Comparison of ENCODE assay signal across 24 cellular contexts in genomic region chr6:5762561-5762968, GRCh38.
DNase-seq lines count a peak whose midpoint lies in the region; ATAC-seq and TF ChIP-seq lines count a peak whose summit lies in the region.
"Had no signal": no experiment of that assay in that cellular context is flagged by ENCODE, and none has a peak within 500 bp of the region (broad histone marks: within the 10 kb centered on the region; RNA-seq: fewer than 3 reads in every experiment).

No MANE protein-coding gene starts in this region.

- TF ChIP-seq POLR2A in uterus (IDR thresholded peaks at IDR 0.05) = no peak

- intact Hi-C loops in uterus (cut with DNase I; ENCODE audit: low total_unique reads) = no loop called here

- H3K36me3 ChIP-seq in uterus = no peaks in the 10 kb centered on the region
- H3K36me3 ChIP-seq: SJSA1, upper lobe of left lung had no signal

- H3K27me3 Mint-ChIP-seq in nephron (ENCODE audit: low read depth) = no peaks in the 10 kb centered on the region
- H3K27me3 Mint-ChIP-seq in activated T-helper 17 cell treated with anti-CD3 and anti-CD28 coated beads, Interleukin-2, amount 50 U/mL, for 72 hours = no peaks in the 10 kb centered on the region
- H3K27me3 Mint-ChIP-seq: activated CD8-positive, alpha-beta T cell treated with anti-CD3 and anti-CD28 coated beads for 36 hours; activated naive CD4-positive, alpha-beta T cell treated with anti-CD3 and anti-CD28 coated beads, Interleukin-2, amount 50 U/mL, for 24 hours; stimulated activated naive CD8-positive, alpha-beta T cell treated with anti-CD3 and anti-CD28 coated beads, Interleukin-15, Interleukin-2, amounts not matched to agents 100 ng/mL and 50 ng/mL, for 24 hours; T-helper 17 cell had no signal

- H3K27me3 ChIP-seq in uterus = no peaks in the 10 kb centered on the region
- H3K27me3 ChIP-seq: SJSA1, upper lobe of left lung had no signal

- no peak overlapping the region for H3K4me3 ChIP-seq in fibroblast of the aortic adventitia (ENCODE audit: low read depth, low read length)
- no peak overlapping the region for H3K4me3 ChIP-seq in uterus
- H3K4me3 ChIP-seq: PC-9, SJSA1, upper lobe of left lung had no signal

- no peak for ATAC-seq in GM19023 (IDR thresholded peaks at IDR 0.05; ENCODE audit: unreplicated experiment)
- no peak for ATAC-seq in activated T-helper 17 cell treated with anti-CD3 and anti-CD28 coated beads, Interleukin-2, amount 50 U/mL, for 72 hours (replicated peaks)
- ATAC-seq in HG03135 (IDR thresholded peaks at IDR 0.05; ENCODE audit: unreplicated experiment) = no peak
- no peak for ATAC-seq in activated naive CD4-positive, alpha-beta T cell treated with anti-CD3 and anti-CD28 coated beads, Interleukin-2, amount 50 U/mL, for 72 hours
- ATAC-seq: activated CD8-positive, alpha-beta T cell treated with anti-CD3 and anti-CD28 coated beads for 36 hours; left lobe of liver; T-helper 17 cell; WTC11 had no signal

- peaks cover 3% of the 10 kb centered on the region for H3K9me3 Mint-ChIP-seq in nephron
- peaks cover 6% of the 10 kb centered on the region for H3K9me3 Mint-ChIP-seq in activated T-helper 17 cell treated with anti-CD3 and anti-CD28 coated beads, Interleukin-2, amount 50 U/mL, for 72 hours
- H3K9me3 Mint-ChIP-seq in activated naive CD4-positive, alpha-beta T cell treated with anti-CD3 and anti-CD28 coated beads, Interleukin-2, amount 50 U/mL, for 72 hours = peaks cover 0 to 2% of the 10 kb centered on the region in 2 donors
- H3K9me3 Mint-ChIP-seq: activated naive CD4-positive, alpha-beta T cell treated with anti-CD3 and anti-CD28 coated beads, Interleukin-2, amount 50 U/mL, for 24 hours had no signal

- peak overlapping the region in 1 of 3 experiments; percentile 29 for H3K4me3 Mint-ChIP-seq in nephron
- H3K4me3 Mint-ChIP-seq in activated T-helper 17 cell treated with anti-CD3 and anti-CD28 coated beads, Interleukin-2, amount 50 U/mL, for 72 hours = no peak overlapping the region
- H3K4me3 Mint-ChIP-seq: activated CD8-positive, alpha-beta T cell treated with anti-CD3 and anti-CD28 coated beads for 36 hours; activated naive CD4-positive, alpha-beta T cell treated with anti-CD3 and anti-CD28 coated beads, Interleukin-2, amount 50 U/mL, for 24 hours; stimulated activated naive CD8-positive, alpha-beta T cell treated with anti-CD3 and anti-CD28 coated beads, Interleukin-15, Interleukin-2, amounts not matched to agents 100 ng/mL and 50 ng/mL, for 24 hours; T-helper 17 cell; WTC11 had no signal

- H3K27ac Mint-ChIP-seq in nephron = peak overlapping the region; percentile 28 to 38 (median 33)
- H3K27ac Mint-ChIP-seq in activated T-helper 17 cell treated with anti-CD3 and anti-CD28 coated beads, Interleukin-2, amount 50 U/mL, for 72 hours = no peak overlapping the region
- no peak overlapping the region for H3K27ac Mint-ChIP-seq in activated naive CD4-positive, alpha-beta T cell treated with anti-CD3 and anti-CD28 coated beads, Interleukin-2, amount 50 U/mL, for 72 hours
- H3K27ac Mint-ChIP-seq: activated CD8-positive, alpha-beta T cell treated with anti-CD3 and anti-CD28 coated beads for 36 hours; activated naive CD4-positive, alpha-beta T cell treated with anti-CD3 and anti-CD28 coated beads, Interleukin-2, amount 50 U/mL, for 24 hours; stimulated activated naive CD8-positive, alpha-beta T cell treated with anti-CD3 and anti-CD28 coated beads, Interleukin-15, Interleukin-2, amounts not matched to agents 100 ng/mL and 50 ng/mL, for 24 hours; T-helper 17 cell; WTC11 had no signal

- H3K27ac ChIP-seq in uterus = no peak overlapping the region
- H3K27ac ChIP-seq: PC-9, SJSA1, upper lobe of left lung had no signal

- H3K9me3 ChIP-seq in uterus = no peaks in the 10 kb centered on the region
- H3K9me3 ChIP-seq: SJSA1, upper lobe of left lung had no signal

- H3K36me3 Mint-ChIP-seq in nephron (ENCODE audit: low read depth) = no peaks in the 10 kb centered on the region
- H3K36me3 Mint-ChIP-seq in activated T-helper 17 cell treated with anti-CD3 and anti-CD28 coated beads, Interleukin-2, amount 50 U/mL, for 72 hours (ENCODE audit: low read depth) = no peaks in the 10 kb centered on the region
- H3K36me3 Mint-ChIP-seq in activated naive CD4-positive, alpha-beta T cell treated with anti-CD3 and anti-CD28 coated beads, Interleukin-2, amount 50 U/mL, for 72 hours = peaks cover 0 to 10% of the 10 kb centered on the region in 2 donors

- no peak for TF ChIP-seq CTCF in fibroblast of the aortic adventitia (IDR thresholded peaks at IDR 0.05; ENCODE audit: insufficient read depth, low read length)
- no peak for TF ChIP-seq CTCF in nephron (IDR thresholded peaks at IDR 0.05; ENCODE audit: unreplicated experiment in 3 of 3)
- TF ChIP-seq CTCF in uterus (IDR thresholded peaks at IDR 0.05) = no peak

- H3K4me1 Mint-ChIP-seq in nephron = peaks cover 61% of the 10 kb centered on the region
- no peaks in the 10 kb centered on the region for H3K4me1 Mint-ChIP-seq in activated T-helper 17 cell treated with anti-CD3 and anti-CD28 coated beads, Interleukin-2, amount 50 U/mL, for 72 hours

- peak; percentile 76 for DNase-seq in NCI-H82 (lab: John Stamatoyannopoulos, UW)
- peak; percentile 35 for DNase-seq in fibroblast of the aortic adventitia (ENCODE audit: low read depth)
- DNase-seq in uterus = peak; percentile 23 to 66
- no peak for DNase-seq in activated naive CD4-positive, alpha-beta T cell treated with anti-CD3 and anti-CD28 coated beads, Interleukin-2, amount 50 U/mL, for 72 hours (ENCODE audit: low spot score in 2 of 2)
- DNase-seq: activated CD8-positive, alpha-beta T cell treated with anti-CD3 and anti-CD28 coated beads for 36 hours; activated T-cell treated with anti-CD3 and anti-CD28 coated beads, Interleukin-2, amount 50 U/mL, for 48 hours; H7; NCI-H1092; NCI-H2029 treated with DMSO at 0.1 percent for 48 hours; NCI-H748 treated with DMSO at 0.1 percent for 48 hours; nucleus accumbens; PC-9; stimulated activated CD4-positive, alpha-beta T cell treated with anti-CD3 and anti-CD28 coated beads, Interleukin-1b, Interleukin-23, amount 100 ng/mL, for 48 hours; T-helper 17 cell; upper lobe of left lung had no signal

- no peaks in the 10 kb centered on the region for H3K4me1 ChIP-seq in uterus
- H3K4me1 ChIP-seq: SJSA1, upper lobe of left lung had no signal

Comparison
In these comparisons a context has a peak if more than half of its experiments do, and no peak if none do; other contexts are left out.
1. DNase-seq: peak in NCI-H82 (single experiment), fibroblast of the aortic adventitia (single experiment) and uterus (2 of 2); none in activated naive CD4-positive, alpha-beta T cell treated with anti-CD3 and anti-CD28 coated beads, Interleukin-2, amount 50 U/mL, for 72 hours (0 of 2).
2. H3K27ac Mint-ChIP-seq: peak in nephron (3 of 3); none in activated T-helper 17 cell treated with anti-CD3 and anti-CD28 coated beads, Interleukin-2, amount 50 U/mL, for 72 hours (single experiment) and activated naive CD4-positive, alpha-beta T cell treated with anti-CD3 and anti-CD28 coated beads, Interleukin-2, amount 50 U/mL, for 72 hours (0 of 2).